In the genomic region with DNA sequence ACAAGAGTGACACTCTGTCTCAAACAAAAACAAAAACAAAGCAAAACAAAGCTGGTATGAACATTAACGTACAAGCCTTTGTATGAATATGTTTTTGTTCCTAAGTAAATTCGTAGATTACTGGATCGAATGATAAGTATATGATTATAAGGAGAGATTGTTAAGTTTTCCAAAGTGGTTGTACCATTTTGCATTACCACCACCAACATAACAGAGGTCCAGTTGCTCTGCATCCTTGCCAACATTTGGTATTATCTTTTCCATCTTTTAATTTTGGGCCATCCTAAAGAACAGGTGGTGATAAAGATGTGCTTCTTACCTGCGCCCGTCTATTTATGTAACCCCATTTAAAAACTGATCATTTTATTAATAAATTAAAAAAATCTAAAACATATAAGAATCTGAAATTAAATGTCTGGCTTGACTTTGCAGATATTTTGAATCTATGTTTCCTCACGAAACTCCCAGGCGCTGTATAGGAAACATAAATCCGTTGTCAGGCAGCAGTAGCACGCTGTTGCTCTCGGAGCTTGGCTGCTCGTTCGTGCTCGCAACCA, we compare ENCODE assay signal across 8 cellular contexts. TPM values are rescaled to one million over a fixed set of nuclear protein-coding genes. Genes with fewer than 3 reads are reported as not detected.
A peak's percentile ranks its signal among the peaks of the same experiment; 100 is the strongest.
DNase-seq lines count a peak whose midpoint lies in the region; ATAC-seq and TF ChIP-seq lines count a peak whose summit lies in the region.

No MANE protein-coding gene starts in this region.

- peaks cover 23 to 50% (median 40%) of the 10 kb centered on the region in 6 donors for H3K4me1 ChIP-seq in spleen

- WGBS in spleen, 5 donors = 21 to 25% (median 23%) methylated on average over 13 of the region's 13 CpGs

- peak overlapping the region; percentile 65 for H3K9ac ChIP-seq in SK-N-MC (ENCODE audit: insufficient read length)

- DNase-seq in DMS53 (lab: John Stamatoyannopoulos, UW) = peak; percentile 46
- no peak for DNase-seq in DMS53 treated with DMSO at 0.1 percent for 48 hours (lab: John Stamatoyannopoulos, UW; ENCODE audit: unreplicated experiment)
- no peak for DNase-seq in SK-N-MC (ENCODE audit: low read depth, low spot score)
- no peak for DNase-seq in fibroblast of villous mesenchyme (ENCODE audit: low read depth)
- no peak for DNase-seq in spleen
- no peak for DNase-seq in globus pallidus (ENCODE audit: low spot score)

- intact Hi-C loops in spleen (cut with DNase I; ENCODE audit: low total_unique reads) = loop anchor here (10.0 kb wide), 1 partner anchor 196 kb away; the partner anchor contains the start of gene AGTPBP1

- peak in 1 of 3 donors; percentile 49 for TF ChIP-seq POLR2A in spleen (IDR thresholded peaks at IDR 0.05)

- ATAC-seq in GM18867 (IDR thresholded peaks at IDR 0.05; ENCODE audit: unreplicated experiment) (no peak), GM18907 (IDR thresholded peaks at IDR 0.05; ENCODE audit: unreplicated experiment) (no peak)

- H3K9me3 ChIP-seq in SK-N-MC (ENCODE audit: low read depth, low read length) = no peaks in the 10 kb centered on the region
- no peaks in the 10 kb centered on the region for H3K9me3 ChIP-seq in spleen

- H3K27ac ChIP-seq in SK-N-MC (peak overlapping the region; percentile 80; the same call in 1 of the 2 replicates), spleen (peak overlapping the region; percentile 4 to 96 (median 93))

- H3K36me3 ChIP-seq in SK-N-MC (ENCODE audit: insufficient read depth, low read length) = peaks cover 29% of the 10 kb centered on the region
- peaks cover 0 to 28% (median 4%) of the 10 kb centered on the region in 6 donors for H3K36me3 ChIP-seq in spleen

- TF ChIP-seq CTCF in fibroblast of villous mesenchyme (IDR thresholded peaks at IDR 0.05; ENCODE audit: insufficient read depth, low read depth, low read length) (no peak), spleen (IDR thresholded peaks at IDR 0.05 in 8 of 11, conservative IDR thresholded peaks at IDR 0.05 in 3 of 11) (no peak)

- H3K4me3 ChIP-seq in SK-N-MC (peak overlapping the region; percentile 96), fibroblast of villous mesenchyme (ENCODE audit: low read depth, low read length) (peak overlapping the region; percentile 93), spleen (peak overlapping the region in 7 of 8 donors; percentile 75 to 97 (median 93))

- no peaks in the 10 kb centered on the region for H3K27me3 ChIP-seq in spleen (replicated peaks in 1 of 7)

RNA-seq across cellular contexts. Expression of gene NAA35, which starts 0.6 kb away (rescaled TPM):
- total RNA-seq in fibroblast of villous mesenchyme (20.9 and 28.5 TPM in 2 replicates), spleen (10 to 100 TPM; 10.6 to 23.7 (median 22.7) TPM)
- polyA plus RNA-seq in spleen = 1 to 10 TPM; 4.2 to 4.8 (median 4.6) TPM
